ENCODE assay signal across 17 cellular contexts in the genomic region with DNA sequence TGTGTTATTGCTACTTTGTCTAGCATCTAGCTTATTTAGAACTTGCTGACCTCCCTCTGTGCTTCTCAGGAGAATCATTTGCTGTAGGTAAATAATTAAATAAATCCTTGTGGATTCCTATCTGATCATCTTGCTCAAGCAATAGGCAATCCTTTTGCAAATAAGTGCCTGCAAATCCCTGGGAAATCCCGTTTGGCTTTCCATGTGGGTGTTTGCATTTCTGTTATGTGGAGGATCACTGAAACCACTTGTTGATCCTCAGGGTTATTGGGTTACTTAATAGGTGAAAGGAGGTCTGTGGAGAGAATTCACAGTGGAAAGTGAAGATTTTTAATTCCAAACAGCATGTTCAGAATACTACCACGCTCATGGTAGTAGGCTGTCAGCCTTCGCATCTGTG.
"Had no signal": no experiment of that assay in that cellular context is flagged by ENCODE, and none has a peak within 500 bp of the region (broad histone marks: within the 10 kb centered on the region; RNA-seq: fewer than 3 reads in every experiment).

No MANE protein-coding gene starts in this region.

- DNase-seq: activated CD4-positive, CD25-positive, alpha-beta regulatory T cell; activated naive CD4-positive, alpha-beta T cell treated with anti-CD3 and anti-CD28 coated beads, Interleukin-2, amount 10 ng/mL, durations not matched to agents 7 days and 5 days; activated T-cell treated with anti-CD3 and anti-CD28 coated beads for 4 hours; dermis blood vessel endothelial cell; effector memory CD8-positive, alpha-beta T cell; islet precursor cell; mammary epithelial cell; naive thymus-derived CD8-positive, alpha-beta T cell; pancreas; stimulated activated CD4-positive, alpha-beta T cell treated with anti-CD3 and anti-CD28 coated beads, Interleukin-2, amount 100 ng/mL, for 48 hours; stimulated activated naive B cell treated with anti-CD40 and anti-IgM and Interleukin-4, amounts not matched to agents 10 μg/mL and 1 μg/mL and 100 μg/mL, for 72 hours; T-helper 2 cell; thyroid gland had no signal

- H3K36me3 Mint-ChIP-seq: activated naive CD4-positive, alpha-beta T cell treated with anti-CD3 and anti-CD28 coated beads, Interleukin-2, amount 10 ng/mL, durations not matched to agents 7 days and 5 days; naive thymus-derived CD8-positive, alpha-beta T cell; stimulated activated naive B cell treated with anti-CD40 and anti-IgM and Interleukin-4, amounts not matched to agents 10 μg/mL and 1 μg/mL and 100 μg/mL, for 72 hours had no signal

- H3K4me3 ChIP-seq: gastroesophageal sphincter, pancreas, thyroid gland had no signal

- H3K9me3 Mint-ChIP-seq: activated naive CD4-positive, alpha-beta T cell treated with anti-CD3 and anti-CD28 coated beads, Interleukin-2, amount 10 ng/mL, durations not matched to agents 7 days and 5 days; activated T-helper 17 cell treated with anti-CD3 and anti-CD28 coated beads, Interleukin-2, amount 50 U/mL, for 72 hours; stimulated activated naive B cell treated with anti-CD40 and anti-IgM and Interleukin-4, amounts not matched to agents 10 μg/mL and 1 μg/mL and 100 μg/mL, for 72 hours had no signal

- H3K4me1 Mint-ChIP-seq: activated naive CD4-positive, alpha-beta T cell treated with anti-CD3 and anti-CD28 coated beads, Interleukin-2, amount 10 ng/mL, durations not matched to agents 7 days and 5 days; activated T-helper 17 cell treated with anti-CD3 and anti-CD28 coated beads, Interleukin-2, amount 50 U/mL, for 72 hours; naive thymus-derived CD8-positive, alpha-beta T cell; stimulated activated naive B cell treated with anti-CD40 and anti-IgM and Interleukin-4, amounts not matched to agents 10 μg/mL and 1 μg/mL and 100 μg/mL, for 72 hours had no signal

- H3K27me3 ChIP-seq: gastroesophageal sphincter, pancreas, thyroid gland had no signal

- H3K27ac Mint-ChIP-seq: activated naive CD4-positive, alpha-beta T cell treated with anti-CD3 and anti-CD28 coated beads, Interleukin-2, amount 10 ng/mL, durations not matched to agents 7 days and 5 days; activated T-helper 17 cell treated with anti-CD3 and anti-CD28 coated beads, Interleukin-2, amount 50 U/mL, for 72 hours; effector memory CD8-positive, alpha-beta T cell; naive thymus-derived CD8-positive, alpha-beta T cell; stimulated activated naive B cell treated with anti-CD40 and anti-IgM and Interleukin-4, amounts not matched to agents 10 μg/mL and 1 μg/mL and 100 μg/mL, for 72 hours had no signal

- H3K27me3 Mint-ChIP-seq: activated naive CD4-positive, alpha-beta T cell treated with anti-CD3 and anti-CD28 coated beads, Interleukin-2, amount 10 ng/mL, durations not matched to agents 7 days and 5 days; activated T-helper 17 cell treated with anti-CD3 and anti-CD28 coated beads, Interleukin-2, amount 50 U/mL, for 72 hours; effector memory CD8-positive, alpha-beta T cell; stimulated activated naive B cell treated with anti-CD40 and anti-IgM and Interleukin-4, amounts not matched to agents 10 μg/mL and 1 μg/mL and 100 μg/mL, for 72 hours had no signal

- H3K4me1 ChIP-seq: thyroid gland had no signal

- ATAC-seq: activated T-helper 17 cell treated with anti-CD3 and anti-CD28 coated beads, Interleukin-2, amount 50 U/mL, for 72 hours; effector memory CD8-positive, alpha-beta T cell; gastroesophageal sphincter; left lobe of liver; naive thymus-derived CD8-positive, alpha-beta T cell; stimulated activated naive B cell treated with anti-CD40 and anti-IgM and Interleukin-4, amounts not matched to agents 10 μg/mL and 1 μg/mL and 100 μg/mL, for 72 hours had no signal

- H3K27ac ChIP-seq: epithelial cell of prostate, gastroesophageal sphincter, pancreas, thyroid gland had no signal

- H3K4me3 Mint-ChIP-seq: activated naive CD4-positive, alpha-beta T cell treated with anti-CD3 and anti-CD28 coated beads, Interleukin-2, amount 10 ng/mL, durations not matched to agents 7 days and 5 days; activated T-helper 17 cell treated with anti-CD3 and anti-CD28 coated beads, Interleukin-2, amount 50 U/mL, for 72 hours; effector memory CD8-positive, alpha-beta T cell; naive thymus-derived CD8-positive, alpha-beta T cell; stimulated activated naive B cell treated with anti-CD40 and anti-IgM and Interleukin-4, amounts not matched to agents 10 μg/mL and 1 μg/mL and 100 μg/mL, for 72 hours had no signal

- H3K9me3 ChIP-seq: gastroesophageal sphincter, pancreas, thyroid gland had no signal

- H3K36me3 ChIP-seq: gastroesophageal sphincter, pancreas, thyroid gland had no signal
